10 cellular contexts compared by ENCODE assay signal in the genomic region with DNA sequence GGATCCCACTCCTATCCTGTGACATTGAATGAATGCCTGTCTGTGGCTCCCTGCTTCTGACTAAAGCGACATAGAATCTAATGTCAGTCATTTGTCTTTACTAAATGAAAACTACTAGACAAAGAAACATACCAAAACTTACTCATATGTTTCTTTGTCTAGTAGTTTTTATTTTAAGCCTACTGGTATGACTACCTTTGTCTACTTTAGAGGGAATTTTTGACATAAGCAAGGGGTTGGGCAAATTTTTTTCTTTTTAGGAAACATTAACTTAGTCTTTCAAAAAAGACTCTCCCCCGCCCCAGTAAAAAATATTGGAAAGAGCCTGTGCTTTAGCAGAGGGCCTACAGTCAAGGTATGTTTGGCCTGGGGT. TPM values are rescaled to one million over a fixed set of nuclear protein-coding genes. Genes with fewer than 3 reads are reported as not detected.
DNase-seq lines count a peak whose midpoint lies in the region; ATAC-seq, FAIRE-seq and TF ChIP-seq lines count a peak whose summit lies in the region.
"Had no signal": no experiment of that assay in that cellular context is flagged by ENCODE, and none has a peak within 500 bp of the region (broad histone marks: within the 10 kb centered on the region; RNA-seq: fewer than 3 reads in every experiment).

No MANE protein-coding gene starts in this region.

- no peaks in the 10 kb centered on the region for H3K36me3 ChIP-seq in Caco-2 (ENCODE audit: control insufficient read depth, insufficient read depth, low read length)
- peaks cover 0 to 1% of the 10 kb centered on the region in 2 donors for H3K36me3 ChIP-seq in lung (ENCODE audit: control insufficient read depth in 2 of 2, insufficient read depth in 2 of 2, low read length in 2 of 2)
- no peaks in the 10 kb centered on the region for H3K36me3 ChIP-seq in SJCRH30
- no peaks in the 10 kb centered on the region for H3K36me3 ChIP-seq in mesendoderm (ENCODE audit: control insufficient read depth, insufficient read depth, low read length)

- TF ChIP-seq EP300 in A549 (IDR thresholded peaks at IDR 0.05) = no peak

- H2AK5ac ChIP-seq in mesendoderm (ENCODE audit: low read length) = no peak overlapping the region

- H3K79me1 ChIP-seq in mesendoderm (ENCODE audit: low read length) = peaks cover 5% of the 10 kb centered on the region

- no peaks in the 10 kb centered on the region for H3K9me3 Mint-ChIP-seq in Caco-2 (ENCODE audit: unreplicated experiment)
- no peaks in the 10 kb centered on the region for H3K9me3 Mint-ChIP-seq in activated CD4-positive, alpha-beta memory T cell treated with anti-CD3 and anti-CD28 coated beads, Interleukin-2, amount 10 ng/mL, durations not matched to agents 7 days and 5 days

- H3K36me3 Mint-ChIP-seq in Caco-2 (ENCODE audit: insufficient read depth, unreplicated experiment) = peaks cover 15% of the 10 kb centered on the region
- peaks cover 11% of the 10 kb centered on the region for H3K36me3 Mint-ChIP-seq in activated CD4-positive, alpha-beta memory T cell treated with anti-CD3 and anti-CD28 coated beads, Interleukin-2, amount 10 ng/mL, durations not matched to agents 7 days and 5 days (ENCODE audit: low read depth)

- ATAC-seq in A549 = no peak
- ATAC-seq in lung (ENCODE audit: insufficient read depth, low FRiP score) = no peak

- TF ChIP-seq POLR2A in A549 (IDR thresholded peaks at IDR 0.05; ENCODE audit: low read length) = no peak
- no peak for TF ChIP-seq POLR2A in GM12892 (IDR thresholded peaks at IDR 0.05; ENCODE audit: low read depth, low read length)

- H2BK5ac ChIP-seq in mesendoderm (ENCODE audit: low read length) = no peak overlapping the region

- CTCF ChIA-PET in A549 (lab: Yijun Ruan, JAX) = no interaction called here
- CTCF ChIA-PET in Caco-2 (lab: Charles Lee) = no interaction called here
- CTCF ChIA-PET in activated CD4-positive, alpha-beta memory T cell treated with anti-CD3 and anti-CD28 coated beads, Interleukin-2, amount 10 ng/mL, durations not matched to agents 7 days and 5 days (lab: Charles Lee) = no interaction called here

- H3K27me3 ChIP-seq in Caco-2 (replicated peaks; ENCODE audit: control insufficient read depth, insufficient read depth, low read length) = no peaks in the 10 kb centered on the region
- H3K27me3 ChIP-seq in lung (ENCODE audit: control insufficient read depth, insufficient read depth) = no peaks in the 10 kb centered on the region
- no peaks in the 10 kb centered on the region for H3K27me3 ChIP-seq in SJCRH30
- no peaks in the 10 kb centered on the region for H3K27me3 ChIP-seq in mesendoderm (ENCODE audit: insufficient read depth, low read length, poor library complexity)

- POLR2A ChIA-PET in A549 (lab: Yijun Ruan, JAX) = no interaction called here
- POLR2A ChIA-PET in Caco-2 (lab: Charles Lee) = interaction anchor here (0.6 to 0.7 kb wide), 2 partner anchors 11 to 26 kb away, joined by 3 read pairs; no protein-coding TSS in a partner anchor
- POLR2A ChIA-PET in activated CD4-positive, alpha-beta memory T cell treated with anti-CD3 and anti-CD28 coated beads, Interleukin-2, amount 10 ng/mL, durations not matched to agents 7 days and 5 days (lab: Charles Lee) = interaction anchor here (0.9 to 1.0 kb wide), 2 partner anchors 11 to 26 kb away, joined by 3 to 4 read pairs; no protein-coding TSS in a partner anchor

- H3K4me3 ChIP-seq in A549 (no peak overlapping the region), Caco-2 (ENCODE audit: low read depth, low read length) (no peak overlapping the region), lung (no peak overlapping the region), SJCRH30 (no peak overlapping the region), mesendoderm (ENCODE audit: low read length) (no peak overlapping the region)

- H3K23ac ChIP-seq in mesendoderm (ENCODE audit: low read length) = no peak overlapping the region

- no TSS peak for BruUV-seq in Caco-2 (replicated peaks; lab: Mats Ljungman, UMichigan)

- H3K56ac ChIP-seq in mesendoderm (ENCODE audit: low read length) = no peak overlapping the region

- TF ChIP-seq CTCF in A549 (IDR thresholded peaks at IDR 0.05) (no peak), Caco-2 (IDR thresholded peaks at IDR 0.05; ENCODE audit: insufficient read depth in 1 of 2, low read depth in 1 of 2, low read length in 1 of 2, severe bottlenecking in 1 of 2, unreplicated experiment in 1 of 2) (no peak), lung (IDR thresholded peaks at IDR 0.05; ENCODE audit: control extremely low read depth, extremely low read depth) (no peak)

- no peak overlapping the region for H3K18ac ChIP-seq in mesendoderm (ENCODE audit: low read length)

- H3K4me3 Mint-ChIP-seq in Caco-2 (ENCODE audit: unreplicated experiment) = peak overlapping the region; percentile 62
- H3K4me3 Mint-ChIP-seq in activated CD4-positive, alpha-beta memory T cell treated with anti-CD3 and anti-CD28 coated beads, Interleukin-2, amount 10 ng/mL, durations not matched to agents 7 days and 5 days = no peak overlapping the region

- H3K4me2 ChIP-seq in A549 (peak overlapping the region; percentile 99), mesendoderm (ENCODE audit: low read length) (no peak overlapping the region)

- H3K9me3 ChIP-seq in A549 (no peaks in the 10 kb centered on the region), Caco-2 (no peaks in the 10 kb centered on the region), lung (ENCODE audit: control insufficient read depth in 2 of 2, insufficient read depth in 1 of 2, low read length in 1 of 2) (no peaks in the 10 kb centered on the region), SJCRH30 (replicated peaks) (no peaks in the 10 kb centered on the region)

- no peak overlapping the region for H3K27ac ChIP-seq in A549
- peak overlapping the region; percentile 17 to 65 for H3K27ac ChIP-seq in lung (ENCODE audit: low read depth in 1 of 2, low read length in 1 of 2)
- H3K27ac ChIP-seq in SJCRH30 = no peak overlapping the region
- no peak overlapping the region for H3K27ac ChIP-seq in mesendoderm (ENCODE audit: low read depth, low read length)

- peaks cover 28% of the 10 kb centered on the region for H3K4me1 Mint-ChIP-seq in Caco-2 (ENCODE audit: low read depth, unreplicated experiment)
- peaks cover 58% of the 10 kb centered on the region for H3K4me1 Mint-ChIP-seq in activated CD4-positive, alpha-beta memory T cell treated with anti-CD3 and anti-CD28 coated beads, Interleukin-2, amount 10 ng/mL, durations not matched to agents 7 days and 5 days

- no peaks in the 10 kb centered on the region for H3K27me3 Mint-ChIP-seq in Caco-2 (ENCODE audit: insufficient read depth, unreplicated experiment)
- no peaks in the 10 kb centered on the region for H3K27me3 Mint-ChIP-seq in activated CD4-positive, alpha-beta memory T cell treated with anti-CD3 and anti-CD28 coated beads, Interleukin-2, amount 10 ng/mL, durations not matched to agents 7 days and 5 days

- H3K27ac Mint-ChIP-seq in Caco-2 (ENCODE audit: unreplicated experiment) = peak overlapping the region; percentile 67
- H3K27ac Mint-ChIP-seq in activated CD4-positive, alpha-beta memory T cell treated with anti-CD3 and anti-CD28 coated beads, Interleukin-2, amount 10 ng/mL, durations not matched to agents 7 days and 5 days = peak overlapping the region; percentile 51

- H3K4me1 ChIP-seq in A549 = peaks cover 39% of the 10 kb centered on the region
- H3K4me1 ChIP-seq in Caco-2 = peaks cover 58% of the 10 kb centered on the region
- peaks cover 3 to 33% of the 10 kb centered on the region in 2 donors for H3K4me1 ChIP-seq in lung (ENCODE audit: control insufficient read depth in 2 of 2, insufficient read depth in 2 of 2, low read length in 2 of 2)
- no peaks in the 10 kb centered on the region for H3K4me1 ChIP-seq in SJCRH30
- peaks cover 6% of the 10 kb centered on the region for H3K4me1 ChIP-seq in mesendoderm (ENCODE audit: control insufficient read depth, low read depth, low read length)

- H2BK15ac ChIP-seq in mesendoderm (replicated peaks; ENCODE audit: low read depth) = no peak overlapping the region

- H4K5ac ChIP-seq in mesendoderm (ENCODE audit: low read length) = no peak overlapping the region

- H4K8ac ChIP-seq in mesendoderm (ENCODE audit: low read depth, low read length) = no peak overlapping the region

- H3K79me2 ChIP-seq in mesendoderm (ENCODE audit: control insufficient read depth, insufficient read depth, low read length) = peaks cover 46% of the 10 kb centered on the region

- no peak for DNase-seq in A549 (ENCODE audit: low read depth in 1 of 2, low spot score in 1 of 2)
- no peak for DNase-seq in Caco-2
- no peak for DNase-seq in activated CD4-positive, alpha-beta memory T cell treated with anti-CD3 and anti-CD28 coated beads, Interleukin-2, amount 10 ng/mL, durations not matched to agents 7 days and 5 days
- no peak for DNase-seq in lung (ENCODE audit: low spot score)
- no peak for DNase-seq in NCI-H1417 (lab: John Stamatoyannopoulos, UW)
- DNase-seq in SJCRH30 = no peak
- DNase-seq in mesendoderm = no peak
- no peak for DNase-seq in GM12892 (ENCODE audit: insufficient read length)

- H3K4ac ChIP-seq in mesendoderm (ENCODE audit: low read depth, low read length) = no peak overlapping the region

- intact Hi-C loops in Caco-2 (cut with micrococcal nuclease; ENCODE audit: unreplicated experiment) = no loop called here

- 88% methylated on average over 2 of the region's 2 CpGs for WGBS in A549 (ENCODE audit: missing lambda C conversion rate)
- WGBS in lung, 2 donors = 94 to 96% methylated on average over 2 of the region's 2 CpGs
- no CpG with 5 or more reads among the region's 2 CpGs for WGBS in mesendoderm (ENCODE audit: extremely low coverage, insufficient coverage, low lambda C conversion rate)

- no peak overlapping the region for H2BK120ac ChIP-seq in mesendoderm (ENCODE audit: low read depth, low read length)

- no peak overlapping the region for H3K9ac ChIP-seq in mesendoderm (ENCODE audit: low read length)

- FAIRE-seq in A549 (lab: Jason Lieb, UNC) (no peak), GM12892 (lab: Jason Lieb, UNC) (no peak)
- FAIRE-seq: D721Med, TTC549 had no signal

- TF ChIP-seq RAD21 in A549 (conservative IDR thresholded peaks at IDR 0.05 in 1 of 2, IDR thresholded peaks at IDR 0.05 in 1 of 2) = no peak

RNA-seq across cellular contexts. Expression of a gene that starts 4.9 kb away (rescaled TPM):
- polyA plus RNA-seq in A549 (2011; rRNA removed) (62.9 and 66.9 TPM in 2 replicates), A549 (2017; fragmentation: RNase III; extraction: RNeasy Plus Mini Kit Qiagen cat#74134 plus additional on column Dnase treatment) (13.1 to 16.0 TPM (median 15.9 TPM) in 3 replicates), lung (10 to 100 TPM; 23.9 to 33.2 TPM)
- polyA plus RNA-seq in A549 (2012; cell fraction: cytosol; rRNA removed) = 10.6 and 12.6 TPM in 2 replicates
- 5.6 and 6.7 TPM in 2 replicates for polyA plus RNA-seq in A549 (2012; cell fraction: nucleus; rRNA removed)
- 28.0 and 34.1 TPM in 2 replicates for polyA minus RNA-seq in A549 (2011; rRNA and poly(A)+ RNA removed)
- total RNA-seq in Caco-2 (2022) (52.3 and 56.1 TPM in 2 replicates), lung (100 to 1,000 TPM in 1 of 2 donors, 10 to 100 TPM in 1; 95.2 to 132 TPM)
- 10 to 100 TPM; 73.5 to 79.6 TPM for total RNA-seq in activated CD4-positive, alpha-beta memory T cell treated with anti-CD3 and anti-CD28 coated beads, Interleukin-2, amount 10 ng/mL, durations not matched to agents 7 days and 5 days
- 24.9 and 28.4 TPM in 2 replicates for total RNA-seq in SJCRH30 (2014; rRNA removed; shearing (Covaris generic))
- 8.6 TPM for polyA plus RNA-seq in mesendoderm (2013, experiment 1 of 2)
- polyA plus RNA-seq in mesendoderm (2013, experiment 2 of 2) = 8.4 TPM
- 23.1 TPM for polyA plus RNA-seq in GM12892 (2012; ENCODE audit: missing spikeins)

Comparison
In these comparisons a context has a peak if more than half of its experiments do, and no peak if none do; other contexts are left out.
1. H3K27ac ChIP-seq: peak in lung (2 of 2); none in A549 (0 of 2), SJCRH30 (single experiment) and mesendoderm (single experiment).